1 cellular context compared by ENCODE assay signal in genomic region chr12:120361506-120362208, GRCh38.
TF ChIP-seq lines count a peak whose summit lies in the region.

No MANE protein-coding gene starts in this region.

TF ChIP-seq in WTC11, 78 proteins besides CTCF, POLR2A, EP300 and RAD21 (continued from another document):
- no peak for TF ChIP-seq PRDM15 (CRISPR knock-in tag; IDR thresholded peaks at IDR 0.05)
- TF ChIP-seq HMGXB4 (CRISPR knock-in tag; IDR thresholded peaks at IDR 0.05): no peak
- no peak for TF ChIP-seq NR1H2 (CRISPR knock-in tag; IDR thresholded peaks at IDR 0.05)
- peak; percentile 44; the same call in 1 of the 2 replicates for TF ChIP-seq SP1 (CRISPR knock-in tag; conservative IDR thresholded peaks at IDR 0.05)
- TF ChIP-seq MAX (CRISPR knock-in tag; IDR thresholded peaks at IDR 0.05): peak; percentile 33; the same call in 1 of the 2 replicates
- TF ChIP-seq ZNF281 (CRISPR knock-in tag; IDR thresholded peaks at IDR 0.05): 0 out of 2 replicates have a peak, but pooled peaks have one; percentile 19
- peak; percentile 41; the same call in 1 of the 2 replicates for TF ChIP-seq FOXK1 (CRISPR knock-in tag; IDR thresholded peaks at IDR 0.05)
